In the genomic region with DNA sequence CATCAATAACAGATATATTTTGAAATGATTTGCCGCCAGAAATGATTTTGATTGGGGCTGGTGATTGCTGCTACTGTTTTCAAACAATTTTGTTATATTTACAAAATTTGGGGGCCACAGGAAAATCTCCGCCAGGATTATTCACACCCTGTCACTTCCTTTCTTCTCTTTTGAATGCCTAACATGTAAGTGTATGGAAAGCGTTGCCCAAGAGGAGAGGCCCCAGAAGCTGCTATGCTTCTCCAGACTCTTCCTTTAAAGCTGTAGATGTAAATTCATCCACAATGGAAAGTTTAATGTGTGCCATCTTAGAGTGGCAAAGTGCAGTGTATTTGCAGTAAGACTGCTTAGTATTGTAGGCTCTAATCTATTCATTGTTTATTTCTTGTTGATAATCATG, we compare ENCODE assay signal across 21 cellular contexts.
A peak's percentile ranks its signal among the peaks of the same experiment; 100 is the strongest.
DNase-seq lines count a peak whose midpoint lies in the region; ATAC-seq, FAIRE-seq and TF ChIP-seq lines count a peak whose summit lies in the region.
"Had no signal": no experiment of that assay in that cellular context is flagged by ENCODE, and none has a peak within 500 bp of the region (broad histone marks: within the 10 kb centered on the region; RNA-seq: fewer than 3 reads in every experiment).

No MANE protein-coding gene starts in this region.

- no peak for TF ChIP-seq POLR2A in HCT116 (IDR thresholded peaks at IDR 0.05; ENCODE audit: borderline replicate concordance, extremely low read depth, insufficient read depth, insufficient read length)

- H4K20me1 ChIP-seq in HCT116 (ENCODE audit: insufficient read depth) (no peaks in the 10 kb centered on the region), keratinocyte (ENCODE audit: control insufficient read depth, extremely low read depth, insufficient read depth, low read length) (no peaks in the 10 kb centered on the region)

- H3K79me2 ChIP-seq in HCT116 (ENCODE audit: insufficient read depth, low read length) = no peaks in the 10 kb centered on the region
- no peaks in the 10 kb centered on the region for H3K79me2 ChIP-seq in keratinocyte (ENCODE audit: control insufficient read depth, insufficient read depth, low read length)

- H3K4me2 ChIP-seq in HCT116 (ENCODE audit: low read length) (no peak overlapping the region), keratinocyte (ENCODE audit: control insufficient read depth, extremely low read depth, insufficient read depth, low read depth, low read length) (no peak overlapping the region)

- no peaks in the 10 kb centered on the region for H3K9me1 ChIP-seq in keratinocyte (ENCODE audit: control insufficient read depth, extremely low read depth, insufficient read depth, low read length)

- CTCF ChIA-PET in HCT116 (lab: Charles Lee) = no interaction called here

- H3K27me3 ChIP-seq in HCT116 (ENCODE audit: insufficient read depth, low read length) (no peaks in the 10 kb centered on the region), keratinocyte (ENCODE audit: control insufficient read depth, extremely low read depth, insufficient read depth, low read length) (no peaks in the 10 kb centered on the region), right atrium auricular region (no peaks in the 10 kb centered on the region)
- H3K27me3 ChIP-seq: MG63 had no signal

- H3K4me3 ChIP-seq in HCT116 (replicated peaks in 1 of 2; ENCODE audit: low read depth in 1 of 2, low read length in 2 of 2) (no peak overlapping the region), keratinocyte (ENCODE audit: control insufficient read depth in 2 of 3, extremely low read depth in 1 of 3, insufficient read depth in 2 of 3, low read depth in 1 of 3, low read length in 3 of 3) (no peak overlapping the region), right atrium auricular region (no peak overlapping the region)
- H3K4me3 ChIP-seq: MG63 had no signal

- H3K27ac ChIP-seq in HCT116 (ENCODE audit: low read depth, low read length) (no peak overlapping the region), keratinocyte (ENCODE audit: control insufficient read depth, insufficient read depth, low read length) (no peak overlapping the region), right atrium auricular region (no peak overlapping the region)
- H3K27ac ChIP-seq: C4-2B, HL-60 had no signal

- no peak for FAIRE-seq in keratinocyte (lab: Jason Lieb, UNC)
- FAIRE-seq: RCC 7860 had no signal

- intact Hi-C loops in HCT116 (cut with micrococcal nuclease) = no loop called here

- DNase-seq in HCT116 (ENCODE audit: low read depth, low spot score) (no peak), dermis blood vessel endothelial cell (peak; percentile 28), keratinocyte (ENCODE audit: low read depth, low spot score) (no peak), T-helper 9 cell (no peak), cortex of kidney (lab: John Stamatoyannopoulos, UW) (no peak), right atrium auricular region (ENCODE audit: low spot score) (no peak)
- DNase-seq in stimulated activated CD4-positive, alpha-beta T cell treated with anti-CD3 and anti-CD28 coated beads, Interleukin-4, amount 100 ng/mL, for 4 hours = no peak
- DNase-seq: DMS79, H9, Karpas-422, MG63, NCI-H1048, NCI-H146, NCI-H2029 treated with DMSO at 0.1 percent for 48 hours, NCI-H2171 treated with DMSO at 0.1 percent for 48 hours, NCI-H446, NCI-H69, Right ventricle myocardium superior had no signal

- POLR2A ChIA-PET in HCT116 (lab: Charles Lee) = no interaction called here

- ATAC-seq in HCT116 = no peak

- H2AFZ ChIP-seq in HCT116 (ENCODE audit: low read depth, low read length, poor library complexity, severe bottlenecking) = peak overlapping the region; percentile 19
- H2AFZ ChIP-seq in keratinocyte (ENCODE audit: control insufficient read depth, low read length) = peak overlapping the region; percentile 56

- no peaks in the 10 kb centered on the region for H3K9me3 ChIP-seq in HCT116 (ENCODE audit: control insufficient read depth in 1 of 2, insufficient read depth in 1 of 2, low read depth in 1 of 2, low read length in 2 of 2)
- no peaks in the 10 kb centered on the region for H3K9me3 ChIP-seq in keratinocyte (ENCODE audit: control insufficient read depth, low read depth, low read length)
- H3K9me3 ChIP-seq in right atrium auricular region = no peaks in the 10 kb centered on the region
- H3K9me3 ChIP-seq: MG63 had no signal

- H3K9me2 ChIP-seq in HCT116 (ENCODE audit: insufficient read depth) = no peaks in the 10 kb centered on the region

- RAD21 ChIA-PET in HCT116 (lab: Charles Lee; ENCODE audit: low non-redundant PET in 1 of 2, low total read pairs in 2 of 2, uncharacterized antibody in 2 of 2, unreplicated experiment in 2 of 2) = no interaction called here

- no TSS peak for BruUV-seq in HCT116 (replicated peaks; lab: Mats Ljungman, UMichigan)

- dilution Hi-C loops in keratinocyte (cut with MboI; ENCODE audit: extremely low pct_ligation_motif_present, low sequenced_read_pairs) = no loop called here

- TF ChIP-seq CTCF in HCT116 (IDR thresholded peaks at IDR 0.05 in 2 of 3, conservative IDR thresholded peaks at IDR 0.05 in 1 of 3; ENCODE audit: borderline replicate concordance in 1 of 3, insufficient read depth in 1 of 3, low read depth in 2 of 3, low read length in 2 of 3) (no peak), keratinocyte (optimal IDR thresholded peaks at IDR 0.05 in 1 of 3, IDR thresholded peaks at IDR 0.05 in 1 of 3, conservative IDR thresholded peaks at IDR 0.05 in 1 of 3; ENCODE audit: extremely low read depth in 1 of 3, insufficient read depth in 2 of 3, low read length in 3 of 3) (no peak), right atrium auricular region (IDR thresholded peaks at IDR 0.05) (no peak)

- H3K9ac ChIP-seq in HCT116 (ENCODE audit: low read length) (no peak overlapping the region), keratinocyte (ENCODE audit: control insufficient read depth, extremely low read depth, insufficient read depth, low read length) (no peak overlapping the region)

- H3K4me1 ChIP-seq in HCT116 (ENCODE audit: control insufficient read depth in 1 of 2, insufficient read depth in 2 of 2, low read length in 2 of 2) (peaks cover 2 to 21% of the 10 kb centered on the region in 2 experiments; a peak in 3 of 4 replicates), keratinocyte (ENCODE audit: control insufficient read depth, extremely low read depth, insufficient read depth, low read length) (peaks cover 31% of the 10 kb centered on the region), right atrium auricular region (no peaks in the 10 kb centered on the region)

- TF ChIP-seq RAD21 in HCT116 (IDR thresholded peaks at IDR 0.05; ENCODE audit: low read depth) = no peak

- no peaks in the 10 kb centered on the region for H3K36me3 ChIP-seq in HCT116 (ENCODE audit: control insufficient read depth in 1 of 2, insufficient read depth in 2 of 2, low read length in 2 of 2)
- no peaks in the 10 kb centered on the region for H3K36me3 ChIP-seq in keratinocyte (ENCODE audit: control insufficient read depth in 2 of 2, extremely low read depth in 1 of 2, insufficient read depth in 2 of 2, low read length in 2 of 2)
- no peaks in the 10 kb centered on the region for H3K36me3 ChIP-seq in right atrium auricular region
- H3K36me3 ChIP-seq: MG63 had no signal

TF ChIP-seq in HCT116, 20 proteins besides CTCF, POLR2A, EP300 and RAD21 (continues in another document):
- TF ChIP-seq, protein P1, sequence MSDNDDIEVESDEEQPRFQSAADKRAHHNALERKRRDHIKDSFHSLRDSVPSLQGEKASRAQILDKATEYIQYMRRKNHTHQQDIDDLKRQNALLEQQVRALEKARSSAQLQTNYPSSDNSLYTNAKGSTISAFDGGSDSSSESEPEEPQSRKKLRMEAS (IDR thresholded peaks at IDR 0.05) = no peak
- TF ChIP-seq EZH2 (IDR thresholded peaks at IDR 0.05) (no peak), CBX3 (IDR thresholded peaks at IDR 0.05; ENCODE audit: low read depth) (no peak), JUND (IDR thresholded peaks at IDR 0.05) (no peak), SRF (IDR thresholded peaks at IDR 0.05; ENCODE audit: low read depth) (no peak), EZH2phosphoT487 (IDR thresholded peaks at IDR 0.05; ENCODE audit: borderline replicate concordance) (no peak), TCF7L2 (IDR thresholded peaks at IDR 0.05; ENCODE audit: borderline replicate concordance, extremely low read depth, insufficient read depth, insufficient read length) (no peak), EGR1 (IDR thresholded peaks at IDR 0.05; ENCODE audit: low read depth) (no peak), SP1 (IDR thresholded peaks at IDR 0.05; ENCODE audit: low read depth) (no peak)
- TF ChIP-seq, protein P2, sequence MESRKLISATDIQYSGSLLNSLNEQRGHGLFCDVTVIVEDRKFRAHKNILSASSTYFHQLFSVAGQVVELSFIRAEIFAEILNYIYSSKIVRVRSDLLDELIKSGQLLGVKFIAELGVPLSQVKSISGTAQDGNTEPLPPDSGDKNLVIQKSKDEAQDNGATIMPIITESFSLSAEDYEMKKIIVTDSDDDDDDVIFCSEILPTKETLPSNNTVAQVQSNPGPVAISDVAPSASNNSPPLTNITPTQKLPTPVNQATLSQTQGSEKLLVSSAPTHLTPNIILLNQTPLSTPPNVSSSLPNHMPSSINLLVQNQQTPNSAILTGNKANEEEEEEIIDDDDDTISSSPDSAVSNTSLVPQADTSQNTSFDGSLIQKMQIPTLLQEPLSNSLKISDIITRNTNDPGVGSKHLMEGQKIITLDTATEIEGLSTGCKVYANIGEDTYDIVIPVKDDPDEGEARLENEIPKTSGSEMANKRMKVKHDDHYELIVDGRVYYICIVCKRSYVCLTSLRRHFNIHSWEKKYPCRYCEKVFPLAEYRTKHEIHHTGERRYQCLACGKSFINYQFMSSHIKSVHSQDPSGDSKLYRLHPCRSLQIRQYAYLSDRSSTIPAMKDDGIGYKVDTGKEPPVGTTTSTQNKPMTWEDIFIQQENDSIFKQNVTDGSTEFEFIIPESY (IDR thresholded peaks at IDR 0.05; ENCODE audit: extremely low read depth, insufficient replicate concordance, low read length) = no peak
